ENCODE assay signal across 35 cellular contexts in the genomic region with DNA sequence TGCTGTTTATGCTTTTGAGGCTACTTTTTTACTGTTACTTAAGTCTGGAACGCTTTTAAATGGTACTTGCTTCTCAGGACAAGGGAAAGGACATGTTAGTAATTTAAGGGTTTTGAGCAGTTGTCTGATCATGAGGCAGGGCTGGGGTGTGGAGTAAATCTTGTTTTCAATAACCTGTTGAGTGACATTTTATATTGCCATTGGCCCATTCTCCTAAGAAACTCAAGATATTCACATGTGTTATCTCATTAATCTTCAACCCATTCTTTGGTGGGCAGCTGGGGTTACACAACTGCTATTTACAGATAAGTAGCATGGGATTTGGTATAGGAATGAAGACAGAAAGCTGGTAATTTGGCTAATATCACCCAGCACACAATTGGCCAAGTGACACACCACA. TPM values are rescaled to one million over a fixed set of nuclear protein-coding genes. Genes with fewer than 3 reads are reported as not detected.
"Had no signal": no experiment of that assay in that cellular context is flagged by ENCODE, and none has a peak within 500 bp of the region (broad histone marks: within the 10 kb centered on the region; RNA-seq: fewer than 3 reads in every experiment).

No MANE protein-coding gene starts in this region.

- H3K9ac ChIP-seq: neural progenitor cell, parathyroid adenoma had no signal

- H3K27ac ChIP-seq: epithelial cell of prostate, lower lobe of right lung, neural progenitor cell, parathyroid adenoma, sigmoid colon, suprapubic skin, transverse colon, vagina had no signal

- ATAC-seq: esophagus mucosa; left ventricle myocardium superior; lower lobe of right lung; natural killer cell treated with Interleukin-12 subunit alpha and Interleukin-12 subunit beta and Interleukin-15 and Interleukin-18, amount 100 ng/mL, for 72 hours; right cardiac atrium; stimulated activated naive CD8-positive, alpha-beta T cell treated with anti-CD3 and anti-CD28 coated beads, Interleukin-15, amount 100 ng/mL, for 72 hours had no signal

- H3K4me1 Mint-ChIP-seq: immature natural killer cell, naive B cell had no signal

- H3K27me3 ChIP-seq: neural progenitor cell, sigmoid colon, vagina had no signal

- H2AFZ ChIP-seq: neural progenitor cell, parathyroid adenoma had no signal

- H3K4me3 Mint-ChIP-seq: dendritic cell treated with granulocyte-macrophage colony-stimulating factor and Interleukin-4, amounts not matched to agents 40 ng/mL and 50 ng/mL, for 4 days; endodermal cell; immature natural killer cell; naive B cell; natural killer cell treated with Interleukin-12 subunit alpha and Interleukin-12 subunit beta and Interleukin-15 and Interleukin-18, amount 100 ng/mL, for 72 hours; neural progenitor cell; stimulated activated naive CD8-positive, alpha-beta T cell treated with anti-CD3 and anti-CD28 coated beads, Interleukin-15, amount 100 ng/mL, for 72 hours had no signal

- H3K9me3 Mint-ChIP-seq: dendritic cell treated with granulocyte-macrophage colony-stimulating factor and Interleukin-4, amounts not matched to agents 40 ng/mL and 50 ng/mL, for 4 days; endodermal cell; natural killer cell treated with Interleukin-12 subunit alpha and Interleukin-12 subunit beta and Interleukin-15 and Interleukin-18, amount 100 ng/mL, for 72 hours; neural progenitor cell; stimulated activated naive CD8-positive, alpha-beta T cell treated with anti-CD3 and anti-CD28 coated beads, Interleukin-15, amount 100 ng/mL, for 72 hours had no signal

- H3K36me3 Mint-ChIP-seq: immature natural killer cell; naive B cell; natural killer cell treated with Interleukin-12 subunit alpha and Interleukin-12 subunit beta and Interleukin-15 and Interleukin-18, amount 100 ng/mL, for 72 hours; neural progenitor cell had no signal

- H3K9me3 ChIP-seq: lower lobe of right lung, sigmoid colon, suprapubic skin, transverse colon, vagina had no signal

- DNase-seq: effector CD8-positive, alpha-beta T cell; endodermal cell; foreskin melanocyte; hypothalamus; immature natural killer cell; islet precursor cell; kidney glomerular epithelial cell; left ventricle myocardium superior; lower lobe of right lung; naive B cell; right cardiac atrium; sigmoid colon; stimulated activated CD4-positive, alpha-beta T cell treated with anti-CD3 and anti-CD28 coated beads, Interleukin-12 subunit alpha, Interleukin-12 subunit beta, amount 100 ng/mL, for 4 hours; stimulated activated CD4-positive, alpha-beta T cell treated with anti-CD3 and anti-CD28 coated beads, Interleukin-1b, Interleukin-23, amount 100 ng/mL, for 48 hours; stimulated activated CD4-positive, alpha-beta T cell treated with anti-CD3 and anti-CD28 coated beads, Interleukin-4, amount 100 ng/mL, for 1 hour; stimulated activated CD8-positive, alpha-beta memory T cell treated with anti-CD3 and anti-CD28 coated beads, Interleukin-4, amount 100 ng/mL, for 48 hours; stimulated activated naive CD4-positive, alpha-beta T cell; stimulated activated naive CD8-positive, alpha-beta T cell treated with anti-CD3 and anti-CD28 coated beads, Interleukin-15, amount 100 ng/mL, for 72 hours; transverse colon had no signal

- H3K4me3 ChIP-seq: lower lobe of right lung, neural progenitor cell, sigmoid colon, smooth muscle cell, suprapubic skin, transverse colon, vagina had no signal

- H3K79me2 ChIP-seq: parathyroid adenoma had no signal

- H3K4me2 ChIP-seq: neural progenitor cell, smooth muscle cell had no signal

- H3K4me1 ChIP-seq: lower lobe of right lung, suprapubic skin, transverse colon had no signal

- H3K27ac Mint-ChIP-seq: dendritic cell treated with granulocyte-macrophage colony-stimulating factor and Interleukin-4, amounts not matched to agents 40 ng/mL and 50 ng/mL, for 4 days; endodermal cell; immature natural killer cell; natural killer cell treated with Interleukin-12 subunit alpha and Interleukin-12 subunit beta and Interleukin-15 and Interleukin-18, amount 100 ng/mL, for 72 hours; neural progenitor cell; progenitor cell of endocrine pancreas; stimulated activated naive CD8-positive, alpha-beta T cell treated with anti-CD3 and anti-CD28 coated beads, Interleukin-15, amount 100 ng/mL, for 72 hours had no signal

- H3K36me3 ChIP-seq: lower lobe of right lung, neural progenitor cell, sigmoid colon, suprapubic skin, transverse colon, vagina had no signal

RNA-seq across cellular contexts. Expression of gene IL17A, which starts 44.6 kb away (rescaled TPM):
- total RNA-seq: cerebellum, endodermal cell, esophagus mucosa, fibroblast of lung, left ventricle myocardium superior, lower lobe of right lung, mesenteric fat pad, osteoblast, progenitor cell of endocrine pancreas, renal cortical epithelial cell, right cardiac atrium, sigmoid colon, smooth muscle cell, suprapubic skin, transverse colon, ureter, vagina had no signal
- polyA plus RNA-seq: fibroblast of lung, right cardiac atrium, smooth muscle cell had no signal

RNA-seq across cellular contexts. Expression of gene PKHD1, which starts 54.2 kb away (rescaled TPM):
- total RNA-seq: fibroblast of lung; left ventricle myocardium superior; mesenteric fat pad; natural killer cell treated with Interleukin-12 subunit alpha and Interleukin-12 subunit beta and Interleukin-15 and Interleukin-18, amount 100 ng/mL, for 72 hours; osteoblast; smooth muscle cell had no signal
- polyA plus RNA-seq: fibroblast of lung, immature natural killer cell, smooth muscle cell had no signal
